ENCODE assay signal across 22 cellular contexts in genomic region chr4:152880263-152880662, GRCh38.
"Had no signal": no experiment of that assay in that cellular context is flagged by ENCODE, and none has a peak within 500 bp of the region (broad histone marks: within the 10 kb centered on the region; RNA-seq: fewer than 3 reads in every experiment).

No MANE protein-coding gene starts in this region.

- H3K4me1 Mint-ChIP-seq: T-cell had no signal

- H3K9me3 ChIP-seq: MG63, Peyer's patch, SK-N-SH had no signal

- H3K27me3 Mint-ChIP-seq: T-cell had no signal

- H3K4me3 Mint-ChIP-seq: T-cell had no signal

- DNase-seq: KBM-7, MG63, NCI-H1092 treated with DMSO at 0.1 percent for 48 hours, NCI-H1436, NCI-H187, NCI-H2029, NCI-H2081 treated with DMSO at 0.1 percent for 48 hours, NCI-H2171, NCI-H226, NCI-H446, NCI-H510A, NCI-H524 treated with DMSO at 0.1 percent for 48 hours, NCI-H69, NCI-H774, OCI-M1, PC-9, Peyer's patch, SHP77 treated with DMSO at 0.1 percent for 48 hours, SK-N-SH, SW 1271, T-cell had no signal

- ATAC-seq: Right ventricle myocardium inferior, T-cell had no signal

- H3K27ac Mint-ChIP-seq: T-cell had no signal

- H3K9me3 Mint-ChIP-seq: T-cell had no signal
